Comparison of ENCODE assay signal across 9 cellular contexts in the genomic region with DNA sequence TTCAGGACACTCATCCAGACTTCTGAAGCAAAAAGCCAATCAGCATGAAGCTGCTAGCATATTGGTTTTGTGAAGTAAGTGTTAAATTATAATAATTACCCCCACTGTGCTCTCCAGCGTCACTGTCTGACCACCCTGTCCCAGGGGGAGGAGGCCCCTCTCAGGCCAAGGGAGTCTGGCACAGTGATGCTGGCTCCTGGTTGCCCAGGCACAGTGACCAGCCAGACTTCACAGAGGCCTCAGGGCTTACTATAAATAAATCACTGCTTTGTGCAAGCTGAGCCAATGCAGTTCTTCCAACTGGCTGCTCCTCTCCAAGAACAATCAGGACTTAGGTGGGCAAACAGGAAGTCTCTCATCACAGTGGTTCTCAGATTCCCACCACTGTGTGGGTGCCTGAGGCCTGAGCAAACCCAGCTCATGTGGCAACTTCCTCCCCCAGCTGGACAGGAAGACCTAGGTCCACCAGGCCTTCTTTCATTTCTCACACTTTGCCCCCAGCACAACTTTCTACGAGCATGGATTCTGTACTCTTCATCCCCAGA. TPM values are rescaled to one million over a fixed set of nuclear protein-coding genes. Genes with fewer than 3 reads are reported as not detected.
DNase-seq lines count a peak whose midpoint lies in the region; ATAC-seq and TF ChIP-seq lines count a peak whose summit lies in the region.
"Had no signal": no experiment of that assay in that cellular context is flagged by ENCODE, and none has a peak within 500 bp of the region (broad histone marks: within the 10 kb centered on the region; RNA-seq: fewer than 3 reads in every experiment).

No MANE protein-coding gene starts in this region.

- POLR2A ChIA-PET in activated CD4-positive, alpha-beta memory T cell treated with anti-CD3 and anti-CD28 coated beads, Interleukin-2, amount 10 ng/mL, durations not matched to agents 7 days and 5 days (lab: Charles Lee): no interaction called here

- H3K4me1 ChIP-seq in BE2C (peaks cover 17% of the 10 kb centered on the region), ascending aorta (peaks cover 12 to 40% of the 10 kb centered on the region in 2 donors)

- H3K9me3 Mint-ChIP-seq in activated CD4-positive, alpha-beta memory T cell treated with anti-CD3 and anti-CD28 coated beads, Interleukin-2, amount 10 ng/mL, durations not matched to agents 7 days and 5 days: peaks cover 2% of the 10 kb centered on the region

- H3K27ac Mint-ChIP-seq in activated CD4-positive, alpha-beta memory T cell treated with anti-CD3 and anti-CD28 coated beads, Interleukin-2, amount 10 ng/mL, durations not matched to agents 7 days and 5 days: no peak overlapping the region

- H3K9me3 ChIP-seq in BE2C (no peaks in the 10 kb centered on the region), ascending aorta (no peaks in the 10 kb centered on the region)
- H3K9me3 ChIP-seq: lower lobe of right lung had no signal

- peaks cover 3% of the 10 kb centered on the region for H3K36me3 Mint-ChIP-seq in activated CD4-positive, alpha-beta memory T cell treated with anti-CD3 and anti-CD28 coated beads, Interleukin-2, amount 10 ng/mL, durations not matched to agents 7 days and 5 days (ENCODE audit: low read depth)

- peak; percentile 67 for DNase-seq in BE2C
- peak; percentile 78 for DNase-seq in H4 (ENCODE audit: low spot score)
- no peak for DNase-seq in ascending aorta (ENCODE audit: low spot score in 2 of 2)
- DNase-seq in medulla oblongata (ENCODE audit: extremely low spot score): peak; percentile 73
- no peak for DNase-seq in T-helper 9 cell
- DNase-seq in activated CD4-positive, alpha-beta memory T cell treated with anti-CD3 and anti-CD28 coated beads, Interleukin-2, amount 10 ng/mL, durations not matched to agents 7 days and 5 days: no peak
- DNase-seq: lower lobe of right lung had no signal

- H3K36me3 ChIP-seq in BE2C (no peaks in the 10 kb centered on the region), ascending aorta (no peaks in the 10 kb centered on the region)
- H3K36me3 ChIP-seq: lower lobe of right lung had no signal

- no peaks in the 10 kb centered on the region for H3K27me3 ChIP-seq in BE2C
- H3K27me3 ChIP-seq in ascending aorta: no peaks in the 10 kb centered on the region

- TF ChIP-seq CTCF in BE2C (IDR thresholded peaks at IDR 0.05; ENCODE audit: low read depth, low read length) (no peak), ascending aorta (IDR thresholded peaks at IDR 0.05) (no peak)

- H3K4me3 ChIP-seq in BE2C (ENCODE audit: low read depth, low read length) (peak overlapping the region; percentile 66), ascending aorta (peak overlapping the region in 1 of 2 donors; percentile 90)

- peaks cover 16% of the 10 kb centered on the region for H3K4me1 Mint-ChIP-seq in activated CD4-positive, alpha-beta memory T cell treated with anti-CD3 and anti-CD28 coated beads, Interleukin-2, amount 10 ng/mL, durations not matched to agents 7 days and 5 days

- CTCF ChIA-PET in activated CD4-positive, alpha-beta memory T cell treated with anti-CD3 and anti-CD28 coated beads, Interleukin-2, amount 10 ng/mL, durations not matched to agents 7 days and 5 days (lab: Charles Lee): interaction anchor here (0.6 to 2.0 kb wide), 2 partner anchors 10 to 79 kb away, joined by 3 to 6 read pairs; no protein-coding TSS in a partner anchor

- intact Hi-C loops in ascending aorta (cut with DNase I): loop anchor here (5.0 kb wide), 1 partner anchor 149 kb away; a partner anchor contains a TSS

- H3K27me3 Mint-ChIP-seq in activated CD4-positive, alpha-beta memory T cell treated with anti-CD3 and anti-CD28 coated beads, Interleukin-2, amount 10 ng/mL, durations not matched to agents 7 days and 5 days: peaks cover 21% of the 10 kb centered on the region

- H3K4me3 Mint-ChIP-seq in activated CD4-positive, alpha-beta memory T cell treated with anti-CD3 and anti-CD28 coated beads, Interleukin-2, amount 10 ng/mL, durations not matched to agents 7 days and 5 days: no peak overlapping the region

- peak overlapping the region; percentile 3 to 43 for H3K27ac ChIP-seq in ascending aorta
- H3K27ac ChIP-seq: lower lobe of right lung had no signal

- ATAC-seq in HG03378 (IDR thresholded peaks at IDR 0.05; ENCODE audit: unreplicated experiment): no peak
- ATAC-seq in HG03469 (IDR thresholded peaks at IDR 0.05; ENCODE audit: unreplicated experiment): no peak
- ATAC-seq: lower lobe of right lung had no signal

RNA-seq across cellular contexts. Expression of a gene that starts 1.7 kb away (rescaled TPM):
- 54.3 TPM for polyA plus RNA-seq in BE2C (2012; ENCODE audit: insufficient read depth, insufficient read length, low read depth)
- 8.7 and 11.7 TPM in 2 replicates for total RNA-seq in H4 (2014; rRNA removed; shearing (Covaris generic))
- total RNA-seq in ascending aorta: 2.7 TPM
- total RNA-seq in activated CD4-positive, alpha-beta memory T cell treated with anti-CD3 and anti-CD28 coated beads, Interleukin-2, amount 10 ng/mL, durations not matched to agents 7 days and 5 days: not detected

RNA-seq across cellular contexts. Expression of a gene that starts 56.2 kb away (rescaled TPM):
- not detected for polyA plus RNA-seq in BE2C (2012; ENCODE audit: insufficient read depth, insufficient read length, low read depth)
- not detected in 2 replicates for total RNA-seq in H4 (2014; rRNA removed; shearing (Covaris generic))
- total RNA-seq in ascending aorta: not detected
- total RNA-seq in activated CD4-positive, alpha-beta memory T cell treated with anti-CD3 and anti-CD28 coated beads, Interleukin-2, amount 10 ng/mL, durations not matched to agents 7 days and 5 days: not detected
- total RNA-seq: lower lobe of right lung had no signal

Comparison
In these comparisons a context has a peak if more than half of its experiments do, and no peak if none do; other contexts are left out.
1. DNase-seq: peak in BE2C (single experiment), H4 (single experiment) and medulla oblongata (single experiment); none in ascending aorta (0 of 2), T-helper 9 cell (single experiment) and activated CD4-positive, alpha-beta memory T cell treated with anti-CD3 and anti-CD28 coated beads, Interleukin-2, amount 10 ng/mL, durations not matched to agents 7 days and 5 days (single experiment).